23 cellular contexts compared by ENCODE assay signal in the genomic region with DNA sequence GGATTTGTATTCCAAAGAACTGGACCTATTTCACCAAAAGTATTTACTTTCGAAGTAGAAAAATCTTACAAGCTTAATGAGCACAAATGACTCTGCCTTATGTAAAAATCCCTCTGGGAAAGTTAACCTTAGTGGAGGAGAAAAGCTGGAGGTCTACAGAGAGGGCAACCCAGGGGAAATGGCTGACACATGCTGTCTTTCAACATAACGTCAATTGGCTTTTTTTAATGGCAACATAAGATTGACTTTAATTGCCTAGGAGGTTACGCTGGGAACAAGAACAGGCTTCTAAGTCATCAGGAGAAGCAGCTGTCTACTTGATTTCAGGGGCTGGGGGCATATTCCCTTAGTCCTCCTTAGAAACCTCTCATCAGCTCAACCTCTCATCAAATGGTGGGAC. TPM values are rescaled to one million over a fixed set of nuclear protein-coding genes. Genes with fewer than 3 reads are reported as not detected.
DNase-seq lines count a peak whose midpoint lies in the region; ATAC-seq and TF ChIP-seq lines count a peak whose summit lies in the region.
"Had no signal": no experiment of that assay in that cellular context is flagged by ENCODE, and none has a peak within 500 bp of the region (broad histone marks: within the 10 kb centered on the region; RNA-seq: fewer than 3 reads in every experiment).

No MANE protein-coding gene starts in this region.

- H3K9ac ChIP-seq in endodermal cell (ENCODE audit: extremely low read depth, low read length, poor library complexity, severe bottlenecking): no peak overlapping the region
- H3K9ac ChIP-seq: BLaER1 had no signal

- no peak for TF ChIP-seq CTCF in endodermal cell (conservative IDR thresholded peaks at IDR 0.05)

- H3K4me1 ChIP-seq in endodermal cell (ENCODE audit: control insufficient read depth, insufficient read depth, low read length): no peaks in the 10 kb centered on the region

- H3K4me1 Mint-ChIP-seq in endodermal cell: peaks cover 4% of the 10 kb centered on the region

- peak overlapping the region; percentile 81 for H3K27ac ChIP-seq in endodermal cell (ENCODE audit: low read depth, low read length)
- H3K27ac ChIP-seq: BLaER1, esophagus squamous epithelium, tibial artery had no signal

- peaks cover 12% of the 10 kb centered on the region for H3K27me3 Mint-ChIP-seq in endodermal cell (ENCODE audit: insufficient read depth)

- no peak overlapping the region for H3K27ac Mint-ChIP-seq in endodermal cell
- H3K27ac Mint-ChIP-seq: activated naive CD8-positive, alpha-beta T cell; activated T-helper 2 cell treated with anti-CD3 and anti-CD28 coated beads, Interferon-gamma antibody, Interleukin-2, Interleukin-4, amounts not matched to agents 10 μg/mL and 5 μg/mL and 100 μg/mL, durations not matched to agents 14 hours and 24 hours and 36 hours; T-helper 2 cell treated with Interferon-gamma antibody and Interleukin-4, amounts not matched to agents 5 μg/mL and 100 μg/mL, for 36 hours had no signal

- WGBS in endodermal cell (ENCODE audit: insufficient coverage in 1 of 2, insufficient read length in 1 of 2), 2 experiments: 94 to 95% methylated on average over 2 to 3 of the region's 3 CpGs

- H3K9me3 ChIP-seq in endodermal cell (ENCODE audit: control insufficient read depth, low read length): no peaks in the 10 kb centered on the region
- H3K9me3 ChIP-seq: BLaER1, esophagus squamous epithelium, tibial artery had no signal

- no peaks in the 10 kb centered on the region for H3K36me3 Mint-ChIP-seq in endodermal cell (ENCODE audit: low read depth)
- H3K36me3 Mint-ChIP-seq: activated naive CD8-positive, alpha-beta T cell had no signal

- no peaks in the 10 kb centered on the region for H3K36me3 ChIP-seq in endodermal cell (ENCODE audit: control insufficient read depth, insufficient read depth, low read length)
- H3K36me3 ChIP-seq: BLaER1, esophagus squamous epithelium, tibial artery had no signal

- H3K4me3 Mint-ChIP-seq in endodermal cell: no peak overlapping the region
- H3K4me3 Mint-ChIP-seq: activated naive CD8-positive, alpha-beta T cell; T-helper 2 cell treated with Interferon-gamma antibody and Interleukin-4, amounts not matched to agents 5 μg/mL and 100 μg/mL, for 36 hours had no signal

- H3K9me3 Mint-ChIP-seq in endodermal cell: no peaks in the 10 kb centered on the region
- H3K9me3 Mint-ChIP-seq: activated T-helper 2 cell treated with anti-CD3 and anti-CD28 coated beads, Interferon-gamma antibody, Interleukin-2, Interleukin-4, amounts not matched to agents 10 μg/mL and 5 μg/mL and 100 μg/mL, durations not matched to agents 14 hours and 24 hours and 36 hours; T-helper 2 cell treated with Interferon-gamma antibody and Interleukin-4, amounts not matched to agents 5 μg/mL and 100 μg/mL, for 36 hours had no signal

- no peak overlapping the region for H3K4me3 ChIP-seq in endodermal cell (ENCODE audit: low read length)
- H3K4me3 ChIP-seq: BLaER1, esophagus squamous epithelium, lung, tibial artery had no signal

- no peaks in the 10 kb centered on the region for H3K27me3 ChIP-seq in endodermal cell (ENCODE audit: control insufficient read depth, insufficient read depth, low read length, poor library complexity, severe bottlenecking)
- H3K27me3 ChIP-seq: BLaER1 had no signal

- DNase-seq in NCI-H146 (lab: John Stamatoyannopoulos, UW) (peak; percentile 36), NCI-H146 treated with DMSO at 0.1 percent for 48 hours (lab: John Stamatoyannopoulos, UW; ENCODE audit: unreplicated experiment) (no peak), NCI-H69 (lab: John Stamatoyannopoulos, UW) (peak; percentile 80), endodermal cell (no peak), stromal cell of bone marrow (ENCODE audit: low read depth) (peak; percentile 27), foreskin melanocyte (no peak), CD1c-positive myeloid dendritic cell (ENCODE audit: extremely low spot score) (no peak)
- DNase-seq: activated CD4-positive, alpha-beta T cell treated with anti-CD3 and anti-CD28 coated beads, Interleukin-2, amount 50 U/mL, for 1 hour; effector CD8-positive, alpha-beta T cell; esophagus squamous epithelium; MM.1S; NCI-H524; RPMI8226; stimulated activated CD4-positive, alpha-beta T cell treated with anti-CD3 and anti-CD28 coated beads, Interleukin-4, amount 100 ng/mL, for 1 hour; stimulated activated naive CD4-positive, alpha-beta T cell; tibial artery had no signal

- no peak for ATAC-seq in GM21360 (IDR thresholded peaks at IDR 0.05; ENCODE audit: unreplicated experiment)
- ATAC-seq: HCT116 had no signal

RNA-seq across cellular contexts. Expression of a gene that starts 52.3 kb away (rescaled TPM):
- total RNA-seq in endodermal cell: 1 to 10 TPM; 4.3 to 6.0 TPM
- polyA plus RNA-seq in endodermal cell (2013, experiment 1 of 2): 4.5 TPM
- 4.1 TPM for polyA plus RNA-seq in endodermal cell (2013, experiment 2 of 2)

RNA-seq across cellular contexts. Expression of a gene that starts 58.0 kb away (rescaled TPM):
- 1 to 10 TPM; 6.2 to 7.1 TPM for total RNA-seq in endodermal cell
- polyA plus RNA-seq in endodermal cell (2013, experiment 1 of 2): 2.2 TPM
- 1.7 TPM for polyA plus RNA-seq in endodermal cell (2013, experiment 2 of 2)
- total RNA-seq: activated T-helper 2 cell treated with anti-CD3 and anti-CD28 coated beads, Interferon-gamma antibody, Interleukin-2, Interleukin-4, amounts not matched to agents 10 μg/mL and 5 μg/mL and 100 μg/mL, durations not matched to agents 14 hours and 24 hours and 36 hours; esophagus squamous epithelium had no signal

Comparison
In these comparisons a context has a peak if more than half of its experiments do, and no peak if none do; other contexts are left out.
1. DNase-seq: peak in NCI-H146 (single experiment), NCI-H69 (single experiment) and stromal cell of bone marrow (single experiment); none in NCI-H146 treated with DMSO at 0.1 percent for 48 hours (single experiment), endodermal cell (single experiment), foreskin melanocyte (single experiment) and CD1c-positive myeloid dendritic cell (single experiment).